ENCODE assay signal across 1 cellular context in the genomic region with DNA sequence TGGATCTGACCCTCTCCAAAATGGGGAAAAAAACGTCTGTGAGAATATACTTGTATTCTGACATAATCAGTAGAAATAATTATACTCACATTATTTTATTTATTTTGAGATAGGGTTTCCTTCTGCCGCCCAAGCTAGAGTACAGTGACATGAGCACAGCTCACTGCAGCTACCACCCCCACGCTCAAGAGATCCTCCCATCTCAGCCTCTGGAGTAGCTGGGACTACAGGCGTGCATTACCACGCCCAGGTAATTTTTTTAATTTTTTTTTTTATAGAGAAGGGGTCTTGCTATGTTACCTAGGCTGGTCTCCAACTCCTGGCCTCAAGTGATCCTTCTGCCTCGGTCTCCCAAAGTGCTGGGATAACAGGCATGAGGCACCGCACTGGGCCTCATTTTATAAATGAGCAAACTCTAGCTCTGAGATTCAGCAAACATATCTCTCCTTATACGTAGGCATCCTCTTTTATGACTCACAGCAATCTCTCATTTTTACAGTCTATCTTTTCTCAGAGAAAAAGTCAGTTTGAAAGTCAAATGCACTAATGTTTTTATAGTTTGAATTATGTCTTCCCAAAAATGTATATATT.
TF ChIP-seq lines count a peak whose summit lies in the region.

No MANE protein-coding gene starts in this region.

TF ChIP-seq in GM23338, 12 proteins besides CTCF, POLR2A, EP300 and RAD21 (continued from another document):
- TF ChIP-seq ZNF462 (CRISPR knock-in tag; IDR thresholded peaks at IDR 0.05) (no peak), JUNB (IDR thresholded peaks at IDR 0.05; ENCODE audit: unreplicated experiment) (no peak), POLR2AphosphoS5 (IDR thresholded peaks at IDR 0.05; ENCODE audit: low read depth) (no peak), ZNF114 (CRISPR knock-in tag; IDR thresholded peaks at IDR 0.05) (no peak), EZH2phosphoT487 (IDR thresholded peaks at IDR 0.05; ENCODE audit: unreplicated experiment) (no peak), ZNF331 (CRISPR knock-in tag; IDR thresholded peaks at IDR 0.05; ENCODE audit: low read depth) (no peak), NANOG (IDR thresholded peaks at IDR 0.05; ENCODE audit: borderline replicate concordance) (no peak), EZH2 (IDR thresholded peaks at IDR 0.05; ENCODE audit: low read depth, unreplicated experiment) (no peak)
